Comparison of ENCODE assay signal across 9 cellular contexts in genomic region chr1:114979278-114979891, GRCh38. TPM values are rescaled to one million over a fixed set of nuclear protein-coding genes. Genes with fewer than 3 reads are reported as not detected.
DNase-seq lines count a peak whose midpoint lies in the region; ATAC-seq and TF ChIP-seq lines count a peak whose summit lies in the region.
"Had no signal": no experiment of that assay in that cellular context is flagged by ENCODE, and none has a peak within 500 bp of the region (broad histone marks: within the 10 kb centered on the region; RNA-seq: fewer than 3 reads in every experiment).

No MANE protein-coding gene starts in this region.

- H3K36me3 ChIP-seq in uterus, result no peaks in the 10 kb centered on the region

- H3K36me3 Mint-ChIP-seq in progenitor cell of endocrine pancreas (ENCODE audit: insufficient read depth), result no peaks in the 10 kb centered on the region

- ATAC-seq in GM18870 (IDR thresholded peaks at IDR 0.05; ENCODE audit: unreplicated experiment), result no peak

- no peaks in the 10 kb centered on the region for H3K4me1 Mint-ChIP-seq in progenitor cell of endocrine pancreas (ENCODE audit: low read depth)

- DNase-seq in EH (ENCODE audit: low read depth) (peak; percentile 60), HuH-7.5 (ENCODE audit: low spot score) (peak; percentile 4), RWPE1 (ENCODE audit: low spot score) (peak; percentile 44), globus pallidus (ENCODE audit: low spot score) (peak; percentile 17), progenitor cell of endocrine pancreas (ENCODE audit: low spot score, unreplicated experiment) (peak; percentile 45), uterus (peak; percentile 54 to 67)
- peak; percentile 38 for DNase-seq in activated T-helper 9 cell treated with anti-CD3 and anti-CD28 coated beads, Interleukin-2, amount 50 U/mL, for 16 hours (ENCODE audit: low read depth)

- peaks cover 0 to 6% of the 10 kb centered on the region in 2 donors for H3K9me3 ChIP-seq in uterus

- no peak for TF ChIP-seq POLR2A in uterus (IDR thresholded peaks at IDR 0.05)

- H3K27me3 Mint-ChIP-seq in progenitor cell of endocrine pancreas, result no peaks in the 10 kb centered on the region
- H3K27me3 Mint-ChIP-seq: dendritic cell treated with granulocyte-macrophage colony-stimulating factor and Interleukin-4, amounts not matched to agents 40 ng/mL and 50 ng/mL, for 4 days had no signal

- intact Hi-C loops in uterus (cut with DNase I; ENCODE audit: low total_unique reads), result no loop called here

- H3K27ac ChIP-seq in RWPE1 (no peak overlapping the region), uterus (no peak overlapping the region)

- H3K27ac Mint-ChIP-seq in progenitor cell of endocrine pancreas, result no peak overlapping the region
- H3K27ac Mint-ChIP-seq: dendritic cell treated with granulocyte-macrophage colony-stimulating factor and Interleukin-4, amounts not matched to agents 40 ng/mL and 50 ng/mL, for 4 days had no signal

- no peak overlapping the region for H3K4me3 ChIP-seq in uterus

- H3K27me3 ChIP-seq in uterus, result peaks cover 0 to 10% of the 10 kb centered on the region in 2 donors

- TF ChIP-seq CTCF in RWPE1 (conservative IDR thresholded peaks at IDR 0.05; ENCODE audit: low read depth) (peak; percentile 79), progenitor cell of endocrine pancreas (IDR thresholded peaks at IDR 0.05; ENCODE audit: unreplicated experiment) (peak; percentile 85), uterus (IDR thresholded peaks at IDR 0.05) (peak; percentile 75 to 86 (median 84))

- CTCF ChIA-PET in RWPE1 (lab: Yijun Ruan, JAX), result interaction anchor here (0.7 to 1.9 kb wide), 4 partner anchors 61 to 91 kb away, joined by 3 to 5 read pairs (median 4); no protein-coding TSS in a partner anchor

- no peaks in the 10 kb centered on the region for H3K4me1 ChIP-seq in uterus

- POLR2A ChIA-PET in RWPE1 (lab: Yijun Ruan, JAX; ENCODE audit: low non-redundant PET), result no interaction called here

- H3K4me3 Mint-ChIP-seq in progenitor cell of endocrine pancreas (ENCODE audit: low read depth), result no peak overlapping the region
- H3K4me3 Mint-ChIP-seq: dendritic cell treated with granulocyte-macrophage colony-stimulating factor and Interleukin-4, amounts not matched to agents 40 ng/mL and 50 ng/mL, for 4 days had no signal

- H3K9me3 Mint-ChIP-seq in progenitor cell of endocrine pancreas (ENCODE audit: low read depth), result peaks cover 8% of the 10 kb centered on the region

RNA-seq across cellular contexts. Expression of gene TSHB, which starts 50.2 kb away (rescaled TPM):
- total RNA-seq in progenitor cell of endocrine pancreas (not detected in 2 replicates), uterus (not detected)

Comparison
In these comparisons a context has a peak if more than half of its experiments do, and no peak if none do; other contexts are left out.
1. DNase-seq: peak in every context shown above with its lines; median percentile 60 in uterus; 60 in EH; 45 in progenitor cell of endocrine pancreas; 44 in RWPE1; 38 in activated T-helper 9 cell treated with anti-CD3 and anti-CD28 coated beads, Interleukin-2, amount 50 U/mL, for 16 hours; 17 in globus pallidus; 4 in HuH-7.5.